ENCODE assay signal across 27 cellular contexts in genomic region chr15:61651267-61651666, GRCh38.
"Had no signal": no experiment of that assay in that cellular context is flagged by ENCODE, and none has a peak within 500 bp of the region (broad histone marks: within the 10 kb centered on the region; RNA-seq: fewer than 3 reads in every experiment).

No MANE protein-coding gene starts in this region.

- H3K36me3 ChIP-seq: left ventricle myocardium inferior, ovary, stomach, thyroid gland, transverse colon, upper lobe of right lung, vagina had no signal

- H3K36me3 Mint-ChIP-seq: mesothelial cell of epicardium; naive B cell; natural killer cell; stimulated activated naive B cell treated with anti-CD40 and anti-IgM and Interleukin-4, amounts not matched to agents 10 μg/mL and 1 μg/mL and 100 μg/mL, for 72 hours had no signal

- H3K9me3 Mint-ChIP-seq: mesothelial cell of epicardium; natural killer cell; nephron progenitor cell; stimulated activated naive B cell treated with anti-CD40 and anti-IgM and Interleukin-4, amounts not matched to agents 10 μg/mL and 1 μg/mL and 100 μg/mL, for 72 hours had no signal

- H3K4me3 Mint-ChIP-seq: mesothelial cell of epicardium; naive B cell; natural killer cell; nephron progenitor cell; stimulated activated naive B cell treated with anti-CD40 and anti-IgM and Interleukin-4, amounts not matched to agents 10 μg/mL and 1 μg/mL and 100 μg/mL, for 72 hours had no signal

- H3K27ac ChIP-seq: left ventricle myocardium inferior, ovary, skin epidermis, stomach, testis, thyroid gland, transverse colon, upper lobe of right lung, vagina had no signal

- H3K9me3 ChIP-seq: left ventricle myocardium inferior, ovary, stomach, testis, thyroid gland, transverse colon, upper lobe of right lung, vagina had no signal

- H3K4me1 ChIP-seq: left ventricle myocardium inferior, stomach, testis, upper lobe of right lung had no signal

- ATAC-seq: natural killer cell; right cardiac atrium; sciatic nerve; stimulated activated naive B cell treated with anti-CD40 and anti-IgM and Interleukin-4, amounts not matched to agents 10 μg/mL and 1 μg/mL and 100 μg/mL, for 72 hours; stimulated activated naive CD8-positive, alpha-beta T cell treated with anti-CD3 and anti-CD28 coated beads, Interleukin-15, Interleukin-2, amounts not matched to agents 100 U/mL and 50 U/mL, for 24 hours; upper lobe of right lung had no signal

- H3K27ac Mint-ChIP-seq: mesothelial cell of epicardium; naive B cell; natural killer cell; nephron progenitor cell; progenitor cell of endocrine pancreas; stimulated activated naive B cell treated with anti-CD40 and anti-IgM and Interleukin-4, amounts not matched to agents 10 μg/mL and 1 μg/mL and 100 μg/mL, for 72 hours had no signal

- H3K27me3 Mint-ChIP-seq: naive B cell; stimulated activated naive B cell treated with anti-CD40 and anti-IgM and Interleukin-4, amounts not matched to agents 10 μg/mL and 1 μg/mL and 100 μg/mL, for 72 hours had no signal

- H3K27me3 ChIP-seq: ovary, testis, thyroid gland, transverse colon, vagina had no signal

- H3K4me3 ChIP-seq: left ventricle myocardium inferior, lung, ovary, skin epidermis, stomach, testis, thyroid gland, transverse colon, upper lobe of right lung, vagina had no signal

- DNase-seq: hypothalamus; islet precursor cell; left ventricle myocardium inferior; mesendoderm; naive B cell; natural killer cell; nephron progenitor cell; ovary; retina; right cardiac atrium; stimulated activated CD4-positive, alpha-beta T cell treated with anti-CD3 and anti-CD28 coated beads, Interleukin-12 subunit alpha, Interleukin-12 subunit beta, amount 100 ng/mL, for 4 hours; stimulated activated CD4-positive, alpha-beta T cell treated with anti-CD3 and anti-CD28 coated beads, Interleukin-15, amount 100 ng/mL, for 24 hours; stimulated activated CD4-positive, alpha-beta T cell treated with anti-CD3 and anti-CD28 coated beads, Interleukin-2, amount 100 ng/mL, for 24 hours; stimulated activated CD4-positive, alpha-beta T cell treated with anti-CD3 and anti-CD28 coated beads, Interleukin-4, amount 100 ng/mL, for 1 hour; stimulated activated naive B cell treated with anti-CD40 and anti-IgM and Interleukin-4, amounts not matched to agents 10 μg/mL and 1 μg/mL and 100 μg/mL, for 72 hours; stimulated activated naive CD8-positive, alpha-beta T cell treated with anti-CD3 and anti-CD28 coated beads, Interleukin-15, Interleukin-2, amounts not matched to agents 100 U/mL and 50 U/mL, for 24 hours; stomach; testis; thyroid gland; transverse colon; upper lobe of right lung had no signal

- H3K4me1 Mint-ChIP-seq: mesothelial cell of epicardium; naive B cell; natural killer cell; stimulated activated naive B cell treated with anti-CD40 and anti-IgM and Interleukin-4, amounts not matched to agents 10 μg/mL and 1 μg/mL and 100 μg/mL, for 72 hours had no signal
